In the genomic region with DNA sequence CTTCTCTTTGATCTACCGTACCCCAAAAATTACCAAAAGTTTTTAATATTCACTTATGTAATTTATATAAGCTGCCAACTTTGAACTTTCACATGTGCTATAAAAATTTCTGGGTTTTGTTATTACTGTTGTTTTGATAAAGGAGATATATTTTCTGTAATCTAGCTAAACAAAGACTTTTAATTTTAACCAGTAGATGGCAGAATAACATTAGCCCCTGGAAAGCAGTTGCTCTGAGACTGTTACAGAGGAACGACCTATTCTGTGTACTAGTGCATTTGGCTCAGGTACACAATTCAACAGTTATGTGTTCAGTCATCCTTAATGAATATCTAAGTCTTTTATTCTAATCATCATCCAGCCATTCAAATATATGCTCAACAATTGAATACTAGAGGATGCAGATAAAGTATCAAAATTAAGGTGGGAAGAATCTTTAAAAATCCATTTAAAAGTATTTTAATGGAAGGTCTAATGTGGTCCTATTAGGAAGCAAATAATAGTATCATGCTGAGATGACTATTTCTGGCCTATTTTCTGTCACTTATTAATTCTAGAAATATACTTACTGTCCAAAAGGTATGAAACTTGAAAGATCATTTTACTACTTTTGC, we compare ENCODE assay signal across 8 cellular contexts. TPM values are rescaled to one million over a fixed set of nuclear protein-coding genes. Genes with fewer than 3 reads are reported as not detected.
DNase-seq lines count a peak whose midpoint lies in the region; ATAC-seq and TF ChIP-seq lines count a peak whose summit lies in the region.

No MANE protein-coding gene starts in this region.

- in situ Hi-C loops in Panc1 (cut with HindIII; ENCODE audit: low pct_unique_long_range_greater_than_20kb, low sequenced_read_pairs): no loop called here

- CTCF ChIA-PET in Panc1 (lab: Charles Lee): interaction anchor here (1.0 kb wide), 2 partner anchors 69 to 132 kb away, joined by 4 to 14 read pairs; no protein-coding TSS in a partner anchor

- H3K27ac ChIP-seq in Panc1 (ENCODE audit: low read length) (no peak overlapping the region), neural progenitor cell (no peak overlapping the region)

- H3K9me3 ChIP-seq in Panc1 (ENCODE audit: control insufficient read depth, insufficient read depth, low read depth, low read length) (no peaks in the 10 kb centered on the region), neural progenitor cell (ENCODE audit: low read depth) (no peaks in the 10 kb centered on the region)

- no TSS peak for BruUV-seq in Panc1 (replicated peaks; lab: Mats Ljungman, UMichigan)

- peaks cover 29% of the 10 kb centered on the region for H4K20me1 ChIP-seq in neural progenitor cell (ENCODE audit: low read depth)

- intact Hi-C loops in Panc1 (cut with micrococcal nuclease; ENCODE audit: unreplicated experiment) (loop anchor here (5.0 kb wide), 1 partner anchor 71 kb away; no protein-coding TSS in a partner anchor), lower leg skin (cut with DNase I; ENCODE audit: low total_unique reads) (loop anchor here (10.0 kb wide), 2 partner anchors 128 to 458 kb away; no protein-coding TSS in a partner anchor)

- H3K27ac Mint-ChIP-seq in neural progenitor cell: no peak overlapping the region

- POLR2A ChIA-PET in Panc1 (lab: Charles Lee): no interaction called here

- H3K4me3 ChIP-seq in Panc1 (ENCODE audit: low read depth in 2 of 2, low read length in 2 of 2): no peak overlapping the region
- H3K4me3 ChIP-seq in epithelial cell of proximal tubule (ENCODE audit: low read depth, low read length): no peak overlapping the region
- H3K4me3 ChIP-seq in neural progenitor cell: no peak overlapping the region
- no peak overlapping the region for H3K4me3 ChIP-seq in lower leg skin (ENCODE audit: low read depth, poor library complexity, severe bottlenecking)

- DNase-seq in GF-D8 (lab: John Stamatoyannopoulos, UW) (peak; percentile 7), Panc1 (ENCODE audit: low read depth, low spot score) (no peak), epithelial cell of proximal tubule (ENCODE audit: low read depth) (no peak), neural progenitor cell (ENCODE audit: low spot score) (peak; percentile 58), NCI-H1048 (lab: John Stamatoyannopoulos, UW) (no peak), lower leg skin (ENCODE audit: low spot score in 2 of 2) (no peak)

- no peaks in the 10 kb centered on the region for H3K36me3 ChIP-seq in Panc1 (ENCODE audit: control insufficient read depth, insufficient read depth, low read length)
- no peaks in the 10 kb centered on the region for H3K36me3 ChIP-seq in neural progenitor cell

- no peak overlapping the region for H3K4me2 ChIP-seq in neural progenitor cell

- no peak overlapping the region for H3K4me3 Mint-ChIP-seq in neural progenitor cell

- H3K79me2 ChIP-seq in neural progenitor cell (ENCODE audit: low read depth): peaks cover 37% of the 10 kb centered on the region

- no peak for TF ChIP-seq POLR2A in lower leg skin (IDR thresholded peaks at IDR 0.05)

- no peaks in the 10 kb centered on the region for H3F3A ChIP-seq in neural progenitor cell (ENCODE audit: low read depth)

- H3K4me1 ChIP-seq in Panc1 (ENCODE audit: control insufficient read depth, insufficient read depth, low read length) (no peaks in the 10 kb centered on the region), neural progenitor cell (no peaks in the 10 kb centered on the region)

- 27 to 29% methylated on average over 2 of the region's 2 CpGs for WGBS in lower leg skin, 2 donors

- H3K4me1 Mint-ChIP-seq in neural progenitor cell: peaks cover 7% of the 10 kb centered on the region

- no peak overlapping the region for H2AFZ ChIP-seq in neural progenitor cell (replicated peaks)

- H3K36me3 Mint-ChIP-seq in neural progenitor cell: peaks cover 13% of the 10 kb centered on the region

- H3K27me3 Mint-ChIP-seq in neural progenitor cell (ENCODE audit: insufficient read depth, low read depth): no peaks in the 10 kb centered on the region

- TF ChIP-seq CTCF in Panc1 (IDR thresholded peaks at IDR 0.05): peak; percentile 43; the same call in 1 of the 2 replicates
- TF ChIP-seq CTCF in epithelial cell of proximal tubule (conservative IDR thresholded peaks at IDR 0.05; ENCODE audit: low read depth, low read length): peak; percentile 70
- peak; percentile 81 for TF ChIP-seq CTCF in neural progenitor cell (IDR thresholded peaks at IDR 0.05)
- no peak for TF ChIP-seq CTCF in lower leg skin (IDR thresholded peaks at IDR 0.05)

- H3K9ac ChIP-seq in neural progenitor cell: no peak overlapping the region

- H3K9me3 Mint-ChIP-seq in neural progenitor cell: no peaks in the 10 kb centered on the region

- H3K27me3 ChIP-seq in Panc1 (ENCODE audit: control insufficient read depth, insufficient read depth, low read length) (no peaks in the 10 kb centered on the region), neural progenitor cell (no peaks in the 10 kb centered on the region)

- ATAC-seq in GM21360 (IDR thresholded peaks at IDR 0.05; ENCODE audit: unreplicated experiment) (peak; percentile 82), HG03565 (IDR thresholded peaks at IDR 0.05; ENCODE audit: unreplicated experiment) (peak; percentile 87), Panc1 (no peak)

RNA-seq across cellular contexts. Expression of a gene that starts 8.6 kb away (rescaled TPM):
- total RNA-seq in Panc1 (2021; ENCODE audit: unreplicated experiment): 7.4 TPM
- 3.6 TPM for polyA plus RNA-seq in Panc1 (2012; ENCODE audit: insufficient read length)
- 13.1 and 16.8 TPM in 2 replicates for total RNA-seq in epithelial cell of proximal tubule
- 33.5 and 42.0 TPM in 2 replicates for total RNA-seq in neural progenitor cell (ENCODE audit: low replicate concordance)
- 10 to 100 TPM; 12.0 to 17.8 (median 15.3) TPM for total RNA-seq in lower leg skin

RNA-seq across cellular contexts. Expression of a gene that starts 21.5 kb away (rescaled TPM):
- total RNA-seq in Panc1 (2021; ENCODE audit: unreplicated experiment) (not detected), epithelial cell of proximal tubule (not detected in 2 replicates), neural progenitor cell (ENCODE audit: low replicate concordance) (0.21 TPM in 1 of 2 replicates, not detected in the other), lower leg skin (not detected)
- not detected for polyA plus RNA-seq in Panc1 (2012; ENCODE audit: insufficient read length)

RNA-seq across cellular contexts. Expression of a gene that starts 24.1 kb away (rescaled TPM):
- not detected for total RNA-seq in Panc1 (2021; ENCODE audit: unreplicated experiment)
- polyA plus RNA-seq in Panc1 (2012; ENCODE audit: insufficient read length): not detected
- total RNA-seq in epithelial cell of proximal tubule: not detected in 2 replicates
- total RNA-seq in neural progenitor cell (ENCODE audit: low replicate concordance): not detected in 2 replicates
- total RNA-seq in lower leg skin: not detected

RNA-seq across cellular contexts. Expression of a gene that starts 41.2 kb away (rescaled TPM):
- not detected for total RNA-seq in Panc1 (2021; ENCODE audit: unreplicated experiment)
- polyA plus RNA-seq in Panc1 (2012; ENCODE audit: insufficient read length): not detected
- total RNA-seq in epithelial cell of proximal tubule: not detected in 2 replicates
- not detected in 2 replicates for total RNA-seq in neural progenitor cell (ENCODE audit: low replicate concordance)
- total RNA-seq in lower leg skin: not detected

RNA-seq across cellular contexts. Expression of a gene that starts 58.6 kb away (rescaled TPM):
- total RNA-seq in Panc1 (2021; ENCODE audit: unreplicated experiment) (not detected), epithelial cell of proximal tubule (not detected in 2 replicates), neural progenitor cell (ENCODE audit: low replicate concordance) (not detected in 2 replicates), lower leg skin (not detected)
- polyA plus RNA-seq in Panc1 (2012; ENCODE audit: insufficient read length): not detected

Comparison
In these comparisons a context has a peak if more than half of its experiments do, and no peak if none do; other contexts are left out.
1. DNase-seq: peak in GF-D8 (single experiment) and neural progenitor cell (single experiment); none in Panc1 (single experiment), epithelial cell of proximal tubule (single experiment), NCI-H1048 (single experiment) and lower leg skin (0 of 2).
2. CTCF ChIP-seq: peak in Panc1 (single experiment), epithelial cell of proximal tubule (single experiment) and neural progenitor cell (single experiment); none in lower leg skin (0 of 3).